In the genomic region with DNA sequence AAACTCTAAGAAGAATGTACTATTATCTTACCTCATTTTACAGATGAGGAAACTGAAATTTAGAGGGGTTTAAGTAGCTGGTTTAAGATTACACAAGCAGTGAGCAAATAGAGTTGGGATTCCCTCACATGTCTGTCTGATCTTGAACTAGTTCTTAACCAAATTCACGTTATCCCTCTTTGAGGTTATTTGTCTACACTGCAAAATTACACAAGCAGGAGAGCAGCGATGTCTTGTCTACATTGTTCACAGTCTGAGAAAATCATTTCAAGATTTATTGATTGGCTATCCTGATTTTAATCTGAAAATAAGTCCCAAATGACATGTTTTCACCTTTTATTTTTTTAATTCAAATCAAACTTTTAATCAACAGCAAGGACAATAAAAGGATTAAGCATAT, we compare ENCODE assay signal across 28 cellular contexts. TPM values are rescaled to one million over a fixed set of nuclear protein-coding genes. Genes with fewer than 3 reads are reported as not detected.
"Had no signal": no experiment of that assay in that cellular context is flagged by ENCODE, and none has a peak within 500 bp of the region (broad histone marks: within the 10 kb centered on the region; RNA-seq: fewer than 3 reads in every experiment).

No MANE protein-coding gene starts in this region.

- FAIRE-seq: small intestine had no signal

- DNase-seq: naive thymus-derived CD4-positive, alpha-beta T cell; natural killer cell; occipital lobe; ovary; posterior cingulate gyrus; psoas muscle; right cardiac atrium; stimulated activated CD4-positive, alpha-beta T cell treated with anti-CD3 and anti-CD28 coated beads, Interleukin-15, amount 100 ng/mL, for 24 hours; stimulated activated CD4-positive, alpha-beta T cell treated with anti-CD3 and anti-CD28 coated beads, Interleukin-2, amount 100 ng/mL, for 24 hours; stimulated activated CD4-positive, alpha-beta T cell treated with anti-CD3 and anti-CD28 coated beads, Interleukin-2, amount 100 ng/mL, for 48 hours; stimulated activated CD4-positive, alpha-beta T cell treated with anti-CD3 and anti-CD28 coated beads, Interleukin-4, amount 100 ng/mL, for 24 hours; stimulated activated naive B cell treated with anti-CD40 and anti-IgM and Interleukin-4, amounts not matched to agents 10 μg/mL and 1 μg/mL and 100 μg/mL, for 72 hours; stimulated activated naive CD4-positive, alpha-beta T cell treated with Interleukin-2 at 50 U/mL for 16 hours; stomach; thyroid gland; upper lobe of right lung had no signal

- H3K27me3 Mint-ChIP-seq: stimulated activated naive B cell treated with anti-CD40 and anti-IgM and Interleukin-4, amounts not matched to agents 10 μg/mL and 1 μg/mL and 100 μg/mL, for 72 hours; stimulated activated naive CD8-positive, alpha-beta T cell treated with anti-CD3 and anti-CD28 coated beads, Interleukin-15, Interleukin-2, amounts not matched to agents 100 ng/mL and 50 ng/mL, for 24 hours had no signal

- H3K27me3 ChIP-seq: neural progenitor cell, ovary, thyroid gland, tibial nerve, upper lobe of right lung, vagina had no signal

- H2AFZ ChIP-seq: neural progenitor cell, parathyroid adenoma had no signal

- H3K27ac Mint-ChIP-seq: naive thymus-derived CD4-positive, alpha-beta T cell; natural killer cell; neural progenitor cell; progenitor cell of endocrine pancreas; stimulated activated effector memory CD8-positive, alpha-beta T cell treated with anti-CD3 and anti-CD28 coated beads, Interleukin-12 subunit alpha, Interleukin-12 subunit beta, amount 100 ng/mL, for 72 hours; stimulated activated naive B cell treated with anti-CD40 and anti-IgM and Interleukin-4, amounts not matched to agents 10 μg/mL and 1 μg/mL and 100 μg/mL, for 72 hours; stimulated activated naive CD8-positive, alpha-beta T cell treated with anti-CD3 and anti-CD28 coated beads, Interleukin-15, Interleukin-2, amounts not matched to agents 100 ng/mL and 50 ng/mL, for 24 hours; type B pancreatic cell had no signal

- H3K9ac ChIP-seq: neural progenitor cell, parathyroid adenoma had no signal

- H3K9me3 Mint-ChIP-seq: neural progenitor cell, type B pancreatic cell had no signal

- H3K4me3 ChIP-seq: neural progenitor cell, ovary, psoas muscle, stomach, thoracic aorta, thyroid gland, tibial nerve, upper lobe of right lung, vagina had no signal

- H3K4me1 ChIP-seq: psoas muscle, upper lobe of right lung, vagina had no signal

- H3K79me2 ChIP-seq: parathyroid adenoma had no signal

- H3K36me3 ChIP-seq: neural progenitor cell, ovary, stomach, thoracic aorta, thyroid gland, tibial nerve, upper lobe of right lung, vagina had no signal

- H3K9me3 ChIP-seq: ovary, psoas muscle, stomach, thoracic aorta, thyroid gland, tibial nerve, upper lobe of right lung, vagina had no signal

- H3K27ac ChIP-seq: neural progenitor cell, ovary, parathyroid adenoma, psoas muscle, stomach, thoracic aorta, tibial nerve, upper lobe of right lung, vagina had no signal

- ATAC-seq: naive thymus-derived CD4-positive, alpha-beta T cell; natural killer cell; psoas muscle; right cardiac atrium; sciatic nerve; stimulated activated effector memory CD8-positive, alpha-beta T cell treated with anti-CD3 and anti-CD28 coated beads, Interleukin-12 subunit alpha, Interleukin-12 subunit beta, amount 100 ng/mL, for 72 hours; stimulated activated naive B cell treated with anti-CD40 and anti-IgM and Interleukin-4, amounts not matched to agents 10 μg/mL and 1 μg/mL and 100 μg/mL, for 72 hours; upper lobe of right lung had no signal

- H3K4me2 ChIP-seq: neural progenitor cell had no signal

- H3K36me3 Mint-ChIP-seq: natural killer cell; neural progenitor cell; stimulated activated effector memory CD8-positive, alpha-beta T cell treated with anti-CD3 and anti-CD28 coated beads, Interleukin-12 subunit alpha, Interleukin-12 subunit beta, amount 100 ng/mL, for 72 hours; stimulated activated naive B cell treated with anti-CD40 and anti-IgM and Interleukin-4, amounts not matched to agents 10 μg/mL and 1 μg/mL and 100 μg/mL, for 72 hours; type B pancreatic cell had no signal

- H3K4me3 Mint-ChIP-seq: naive thymus-derived CD4-positive, alpha-beta T cell; natural killer cell; nephron; stimulated activated effector memory CD8-positive, alpha-beta T cell treated with anti-CD3 and anti-CD28 coated beads, Interleukin-12 subunit alpha, Interleukin-12 subunit beta, amount 100 ng/mL, for 72 hours; stimulated activated naive B cell treated with anti-CD40 and anti-IgM and Interleukin-4, amounts not matched to agents 10 μg/mL and 1 μg/mL and 100 μg/mL, for 72 hours; stimulated activated naive CD8-positive, alpha-beta T cell treated with anti-CD3 and anti-CD28 coated beads, Interleukin-15, Interleukin-2, amounts not matched to agents 100 ng/mL and 50 ng/mL, for 24 hours; type B pancreatic cell had no signal

- H3K4me1 Mint-ChIP-seq: naive thymus-derived CD4-positive, alpha-beta T cell; natural killer cell; stimulated activated effector memory CD8-positive, alpha-beta T cell treated with anti-CD3 and anti-CD28 coated beads, Interleukin-12 subunit alpha, Interleukin-12 subunit beta, amount 100 ng/mL, for 72 hours; stimulated activated naive B cell treated with anti-CD40 and anti-IgM and Interleukin-4, amounts not matched to agents 10 μg/mL and 1 μg/mL and 100 μg/mL, for 72 hours had no signal

RNA-seq across cellular contexts. Expression of a gene that starts 56.9 kb away (rescaled TPM):
- total RNA-seq: naive thymus-derived CD4-positive, alpha-beta T cell; natural killer cell had no signal
- polyA plus RNA-seq: naive thymus-derived CD4-positive, alpha-beta T cell had no signal
